3 cellular contexts compared by ENCODE assay signal in the genomic region with DNA sequence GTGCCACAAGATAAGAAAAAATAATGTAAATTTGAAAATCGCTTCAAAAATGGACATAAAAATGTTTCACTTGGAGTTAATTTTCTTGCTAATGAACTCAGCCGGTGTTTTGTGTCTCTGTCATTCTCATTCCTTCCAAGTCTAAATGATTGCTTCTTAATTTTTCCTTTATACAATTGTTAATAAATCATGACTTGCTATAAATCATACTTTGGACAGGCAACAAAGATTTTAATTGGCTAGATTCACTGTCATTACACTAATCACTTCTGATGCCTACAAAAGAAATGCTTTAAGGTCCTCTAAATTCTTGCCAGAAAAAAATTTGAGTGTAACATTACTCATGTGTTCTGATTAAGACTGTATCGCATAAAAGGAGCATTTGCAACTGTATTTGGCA.
A peak's percentile ranks its signal among the peaks of the same experiment; 100 is the strongest.
TF ChIP-seq lines count a peak whose summit lies in the region.

No MANE protein-coding gene starts in this region.

TF ChIP-seq in A549, 52 proteins besides CTCF, POLR2A, EP300 and RAD21:
- TF ChIP-seq, protein P1, sequence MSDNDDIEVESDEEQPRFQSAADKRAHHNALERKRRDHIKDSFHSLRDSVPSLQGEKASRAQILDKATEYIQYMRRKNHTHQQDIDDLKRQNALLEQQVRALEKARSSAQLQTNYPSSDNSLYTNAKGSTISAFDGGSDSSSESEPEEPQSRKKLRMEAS (IDR thresholded peaks at IDR 0.05): no peak
- peak; percentile 44; the same call in 1 of the 2 replicates for TF ChIP-seq NFE2L2 (conservative IDR thresholded peaks at IDR 0.05; ENCODE audit: low read length)
- TF ChIP-seq SMC3 (IDR thresholded peaks at IDR 0.05): no peak

TF ChIP-seq in HEK293, 187 proteins besides CTCF, POLR2A, EP300 and RAD21:
- 0 out of 2 replicates have a peak, but pooled peaks have one; percentile 28 for TF ChIP-seq ZSCAN30 (tag by site-specific recombination; IDR thresholded peaks at IDR 0.05)
- no peak for TF ChIP-seq EGR2 (tag by site-specific recombination; IDR thresholded peaks at IDR 0.05; ENCODE audit: low read depth)
- peak; percentile 33 for TF ChIP-seq ZNF335 (tag by site-specific recombination; conservative IDR thresholded peaks at IDR 0.05)

TF ChIP-seq in IMR-90, 13 proteins besides CTCF, POLR2A, EP300 and RAD21:
- TF ChIP-seq, protein P2, sequence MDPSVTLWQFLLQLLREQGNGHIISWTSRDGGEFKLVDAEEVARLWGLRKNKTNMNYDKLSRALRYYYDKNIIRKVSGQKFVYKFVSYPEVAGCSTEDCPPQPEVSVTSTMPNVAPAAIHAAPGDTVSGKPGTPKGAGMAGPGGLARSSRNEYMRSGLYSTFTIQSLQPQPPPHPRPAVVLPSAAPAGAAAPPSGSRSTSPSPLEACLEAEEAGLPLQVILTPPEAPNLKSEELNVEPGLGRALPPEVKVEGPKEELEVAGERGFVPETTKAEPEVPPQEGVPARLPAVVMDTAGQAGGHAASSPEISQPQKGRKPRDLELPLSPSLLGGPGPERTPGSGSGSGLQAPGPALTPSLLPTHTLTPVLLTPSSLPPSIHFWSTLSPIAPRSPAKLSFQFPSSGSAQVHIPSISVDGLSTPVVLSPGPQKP (IDR thresholded peaks at IDR 0.05; ENCODE audit: borderline replicate concordance, low read depth, low read length): no peak
- TF ChIP-seq NFE2L2 (IDR thresholded peaks at IDR 0.05; ENCODE audit: low read depth, low read length) (peak; percentile 28; the same call in 1 of the 2 replicates), BHLHE40 (IDR thresholded peaks at IDR 0.05; ENCODE audit: low read depth, low read length) (no peak)
TF ChIP-seq in IMR-90: peak in this region for 1.
